In the genomic region with DNA sequence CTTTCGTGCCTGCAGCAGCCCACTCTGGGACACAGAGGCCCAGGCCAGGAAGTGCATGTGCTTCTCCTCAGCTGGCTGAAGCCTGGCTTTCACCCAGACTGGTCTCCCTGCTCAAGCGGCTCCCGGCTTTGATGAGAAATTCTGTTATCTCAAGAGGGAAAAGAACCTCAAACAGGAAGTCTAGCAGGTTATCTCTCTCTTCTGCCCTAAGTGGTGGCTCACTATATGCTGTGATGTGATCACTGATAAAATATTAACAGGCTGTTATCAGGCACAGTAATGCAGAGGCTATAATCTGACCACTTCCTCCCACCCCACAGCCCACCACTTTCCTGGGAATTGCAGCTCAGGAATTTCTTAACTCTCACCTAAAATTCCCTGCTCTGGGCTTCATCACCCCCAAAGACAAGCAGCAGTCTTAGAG, we compare ENCODE assay signal across 13 cellular contexts. TPM values are rescaled to one million over a fixed set of nuclear protein-coding genes. Genes with fewer than 3 reads are reported as not detected.
DNase-seq lines count a peak whose midpoint lies in the region; ATAC-seq lines count a peak whose summit lies in the region.
"Had no signal": no experiment of that assay in that cellular context is flagged by ENCODE, and none has a peak within 500 bp of the region (broad histone marks: within the 10 kb centered on the region; RNA-seq: fewer than 3 reads in every experiment).

No MANE protein-coding gene starts in this region.

- ATAC-seq in GM21423 (IDR thresholded peaks at IDR 0.05; ENCODE audit: unreplicated experiment) (no peak), HG02840 (IDR thresholded peaks at IDR 0.05; ENCODE audit: low FRiP score, unreplicated experiment) (no peak)

- H4K20me1 ChIP-seq in BLaER1, result peaks cover 5% of the 10 kb centered on the region; the same call in 1 of the 2 replicates

- no CpG with 5 or more reads among the region's 3 CpGs for WGBS in mesodermal cell (ENCODE audit: insufficient coverage in 2 of 2), 2 experiments

- peak; percentile 26 for DNase-seq in dermis blood vessel endothelial cell
- DNase-seq in NCI-H748 (lab: John Stamatoyannopoulos, UW; ENCODE audit: unreplicated experiment), result no peak
- DNase-seq in GOT3 (lab: John Stamatoyannopoulos, UW), result no peak
- DNase-seq: activated naive CD8-positive, alpha-beta T cell treated with anti-CD3 and anti-CD28 coated beads, Interleukin-2, amount 10 ng/mL, durations not matched to agents 7 days and 5 days; glutamatergic neuron; NCI-H2081 treated with DMSO at 0.1 percent for 48 hours had no signal

- H3K4me2 ChIP-seq in BLaER1, result peak overlapping the region; percentile 10; the same call in 1 of the 2 replicates

- H3K4me3 ChIP-seq in BLaER1 (no peak overlapping the region), HUES6 (ENCODE audit: low read depth, low read length) (no peak overlapping the region), mesodermal cell (ENCODE audit: extremely low read depth, insufficient read depth, low read length, poor library complexity, severe bottlenecking) (no peak overlapping the region)
- H3K4me3 ChIP-seq: tibial nerve had no signal

- H3K4me1 ChIP-seq in BLaER1 (peaks cover 8% of the 10 kb centered on the region; the same call in 1 of the 2 replicates), HUES6 (ENCODE audit: control insufficient read depth, insufficient read depth, low read length) (peaks cover 10% of the 10 kb centered on the region; the same call in 1 of the 2 replicates), mesodermal cell (ENCODE audit: control insufficient read depth, insufficient read depth, low read length, poor library complexity, severe bottlenecking) (peaks cover 21% of the 10 kb centered on the region)

- no peaks in the 10 kb centered on the region for H3K9me3 ChIP-seq in BLaER1
- no peaks in the 10 kb centered on the region for H3K9me3 ChIP-seq in HUES6 (ENCODE audit: control insufficient read depth, insufficient read depth, low read depth, low read length)
- no peaks in the 10 kb centered on the region for H3K9me3 ChIP-seq in mesodermal cell (ENCODE audit: control insufficient read depth, low read length)
- H3K9me3 ChIP-seq: tibial nerve had no signal

- H3K36me3 ChIP-seq in BLaER1 (no peaks in the 10 kb centered on the region), HUES6 (ENCODE audit: control insufficient read depth, insufficient read depth, low read length) (no peaks in the 10 kb centered on the region), mesodermal cell (ENCODE audit: control insufficient read depth, insufficient read depth, low read length) (peaks cover 14% of the 10 kb centered on the region)

- no peak overlapping the region for H3K27ac ChIP-seq in BLaER1
- no peak overlapping the region; the same call in 1 of the 2 replicates for H3K27ac ChIP-seq in HUES6 (ENCODE audit: low read depth, low read length)
- peak overlapping the region; percentile 92 for H3K27ac ChIP-seq in mesodermal cell (ENCODE audit: low read depth, low read length, severe bottlenecking)

- H3K9ac ChIP-seq in BLaER1 (no peak overlapping the region), HUES6 (ENCODE audit: low read length) (peak overlapping the region; percentile 76)

- H3K27me3 ChIP-seq in BLaER1 (peaks cover 92% of the 10 kb centered on the region), HUES6 (ENCODE audit: control insufficient read depth, insufficient read depth, low read length) (peaks cover 13% of the 10 kb centered on the region; the same call in 1 of the 2 replicates)

RNA-seq across cellular contexts. Expression of gene CLDN2, which starts 13.3 kb away (rescaled TPM):
- 0.09 and 0.17 TPM in 2 replicates for total RNA-seq in dermis blood vessel endothelial cell
- 0.18 TPM for polyA plus RNA-seq in mesodermal cell (2013, experiment 1 of 2)
- 0.15 TPM for polyA plus RNA-seq in mesodermal cell (2013, experiment 2 of 2)
- total RNA-seq: activated naive CD8-positive, alpha-beta T cell treated with anti-CD3 and anti-CD28 coated beads, Interleukin-2, amount 10 ng/mL, durations not matched to agents 7 days and 5 days; T-helper 2 cell treated with Interferon-gamma antibody and Interleukin-4, amounts not matched to agents 100 ng/mL and 5 ng/mL, for 36 hours had no signal

RNA-seq across cellular contexts. Expression of gene RIPPLY1, which starts 30.4 kb away (rescaled TPM):
- total RNA-seq in dermis blood vessel endothelial cell, result not detected in 2 replicates
- not detected for polyA plus RNA-seq in mesodermal cell (2013, experiment 1 of 2)
- polyA plus RNA-seq in mesodermal cell (2013, experiment 2 of 2), result not detected
- total RNA-seq: activated naive CD8-positive, alpha-beta T cell treated with anti-CD3 and anti-CD28 coated beads, Interleukin-2, amount 10 ng/mL, durations not matched to agents 7 days and 5 days; T-helper 2 cell treated with Interferon-gamma antibody and Interleukin-4, amounts not matched to agents 100 ng/mL and 5 ng/mL, for 36 hours; tibial nerve had no signal
